ENCODE assay signal across 1 cellular context in genomic region chr2:202442882-202443281, GRCh38.
TF ChIP-seq lines count a peak whose summit lies in the region.

No MANE protein-coding gene starts in this region.

TF ChIP-seq in IMR-90, 13 proteins besides CTCF, POLR2A, EP300 and RAD21 (continued from another document):
- no peak for TF ChIP-seq USF2 (IDR thresholded peaks at IDR 0.05; ENCODE audit: low read depth, low read length)
- no peak for TF ChIP-seq MAFK (IDR thresholded peaks at IDR 0.05; ENCODE audit: low read depth, low read length)
